Comparison of ENCODE assay signal across 8 cellular contexts in genomic region chr17:65154770-65155589, GRCh38. TPM values are rescaled to one million over a fixed set of nuclear protein-coding genes. Genes with fewer than 3 reads are reported as not detected.
DNase-seq lines count a peak whose midpoint lies in the region; ATAC-seq and TF ChIP-seq lines count a peak whose summit lies in the region.

No MANE protein-coding gene starts in this region.

- H3K36me3 ChIP-seq in neuronal stem cell (replicated peaks in 1 of 2; ENCODE audit: control insufficient read depth in 2 of 2, insufficient read depth in 2 of 2, low read length in 2 of 2) (no peaks in the 10 kb centered on the region), MG63 (no peaks in the 10 kb centered on the region)

- H3K4me3 Mint-ChIP-seq in activated T-helper 1 cell treated with anti-CD3 and anti-CD28 coated beads, Interleukin-12 subunit alpha, Interleukin-12 subunit beta, Interleukin-2, Interleukin-4 antibody, amounts not matched to agents 30 ng/mL and 10 ng/mL and 1 ng/mL, durations not matched to agents 14 hours and 24 hours and 36 hours = no peak overlapping the region

- H4K91ac ChIP-seq in neuronal stem cell (ENCODE audit: low read depth, low read length, poor library complexity) = no peak overlapping the region

- H2BK12ac ChIP-seq in neuronal stem cell (ENCODE audit: low read length) = no peak overlapping the region

- peaks cover 5 to 12% of the 10 kb centered on the region in 2 donors for H3K4me1 ChIP-seq in neuronal stem cell (ENCODE audit: control insufficient read depth in 2 of 2, insufficient read depth in 1 of 2, low read depth in 1 of 2, low read length in 2 of 2)

- H3K4me3 ChIP-seq in AG10803 (ENCODE audit: low read length) = no peak overlapping the region
- no peak overlapping the region for H3K4me3 ChIP-seq in neuronal stem cell (ENCODE audit: low read length in 2 of 2)
- H3K4me3 ChIP-seq in MG63 = no peak overlapping the region

- ATAC-seq in GM19328 (IDR thresholded peaks at IDR 0.05; ENCODE audit: unreplicated experiment) (peak; percentile 65), HG03196 (IDR thresholded peaks at IDR 0.05; ENCODE audit: unreplicated experiment) (peak; percentile 86)

- H3K18ac ChIP-seq in neuronal stem cell (ENCODE audit: low read length) = no peak overlapping the region

- H3K27ac ChIP-seq in neuronal stem cell (replicated peaks; ENCODE audit: low read length) = no peak overlapping the region

- H3K27ac Mint-ChIP-seq in activated T-helper 1 cell treated with anti-CD3 and anti-CD28 coated beads, Interleukin-12 subunit alpha, Interleukin-12 subunit beta, Interleukin-2, Interleukin-4 antibody, amounts not matched to agents 30 ng/mL and 10 ng/mL and 1 ng/mL, durations not matched to agents 14 hours and 24 hours and 36 hours = no peak overlapping the region

- no peak overlapping the region for H2BK15ac ChIP-seq in neuronal stem cell (ENCODE audit: low read length)

- no peak for TF ChIP-seq CTCF in AG10803 (conservative IDR thresholded peaks at IDR 0.05; ENCODE audit: low read length)

- peaks cover 15% of the 10 kb centered on the region for H3K4me1 Mint-ChIP-seq in activated T-helper 1 cell treated with anti-CD3 and anti-CD28 coated beads, Interleukin-12 subunit alpha, Interleukin-12 subunit beta, Interleukin-2, Interleukin-4 antibody, amounts not matched to agents 30 ng/mL and 10 ng/mL and 1 ng/mL, durations not matched to agents 14 hours and 24 hours and 36 hours (ENCODE audit: low read depth)

- no CpG with 5 or more reads among the region's 4 CpGs for WGBS in neuronal stem cell (ENCODE audit: extremely low coverage in 2 of 2, insufficient read length in 2 of 2, insufficient replicate concordance in 1 of 2), 2 donors

- no peaks in the 10 kb centered on the region for H3K9me3 Mint-ChIP-seq in activated T-helper 1 cell treated with anti-CD3 and anti-CD28 coated beads, Interleukin-12 subunit alpha, Interleukin-12 subunit beta, Interleukin-2, Interleukin-4 antibody, amounts not matched to agents 30 ng/mL and 10 ng/mL and 1 ng/mL, durations not matched to agents 14 hours and 24 hours and 36 hours

- DNase-seq in AG10803 (ENCODE audit: low read depth) = peak; percentile 25
- DNase-seq in SKM-1 treated with dmso at 0.1 percent for 144 hours (lab: John Stamatoyannopoulos, UW; ENCODE audit: unreplicated experiment) = peak; percentile 75
- DNase-seq in neuronal stem cell (ENCODE audit: low spot score) = no peak
- no peak for DNase-seq in MG63
- no peak for DNase-seq in activated T-helper 1 cell treated with anti-CD3 and anti-CD28 coated beads, Interleukin-12 subunit alpha, Interleukin-12 subunit beta, Interleukin-2, Interleukin-4 antibody, amounts not matched to agents 30 ng/mL and 10 ng/mL and 1 ng/mL, durations not matched to agents 14 hours and 24 hours and 36 hours (ENCODE audit: low spot score)
- no peak for DNase-seq in NCI-H446 treated with DMSO at 0.1 percent for 48 hours (lab: John Stamatoyannopoulos, UW)

- H3K4ac ChIP-seq in neuronal stem cell (ENCODE audit: low read length) = no peak overlapping the region

- H3K36me3 Mint-ChIP-seq in activated T-helper 1 cell treated with anti-CD3 and anti-CD28 coated beads, Interleukin-12 subunit alpha, Interleukin-12 subunit beta, Interleukin-2, Interleukin-4 antibody, amounts not matched to agents 30 ng/mL and 10 ng/mL and 1 ng/mL, durations not matched to agents 14 hours and 24 hours and 36 hours (ENCODE audit: low read depth) = no peaks in the 10 kb centered on the region

- no peak overlapping the region for H3K23ac ChIP-seq in neuronal stem cell (ENCODE audit: low read depth, low read length, poor library complexity)

- H2BK120ac ChIP-seq in neuronal stem cell (ENCODE audit: low read depth, low read length) = no peak overlapping the region

- H3K9me3 ChIP-seq in neuronal stem cell (replicated peaks in 1 of 2; ENCODE audit: control insufficient read depth in 2 of 2, insufficient read depth in 1 of 2, low read depth in 1 of 2, low read length in 2 of 2) (peaks cover 0 to 4% of the 10 kb centered on the region in 2 donors), MG63 (no peaks in the 10 kb centered on the region)

- no peak overlapping the region for H3K4me2 ChIP-seq in neuronal stem cell (ENCODE audit: insufficient read depth, low read length, poor library complexity, severe bottlenecking)

- no peaks in the 10 kb centered on the region for H3K79me1 ChIP-seq in neuronal stem cell (ENCODE audit: low read depth, low read length)

- peak overlapping the region; percentile 62 for H2AFZ ChIP-seq in neuronal stem cell (ENCODE audit: low read length)

- H3K27me3 ChIP-seq in neuronal stem cell (ENCODE audit: control insufficient read depth in 3 of 3, insufficient read depth in 3 of 3, low read depth in 1 of 3, low read length in 3 of 3) (no peaks in the 10 kb centered on the region), MG63 (peaks cover 6% of the 10 kb centered on the region; the same call in 1 of the 2 replicates)

- no peak overlapping the region for H4K8ac ChIP-seq in neuronal stem cell (ENCODE audit: low read depth, low read length)

- no peak overlapping the region for H2AK5ac ChIP-seq in neuronal stem cell (ENCODE audit: low read depth, low read length)

- no peak overlapping the region for H2BK5ac ChIP-seq in neuronal stem cell (ENCODE audit: low read length)

- intact Hi-C loops in activated T-helper 1 cell treated with anti-CD3 and anti-CD28 coated beads, Interleukin-12 subunit alpha, Interleukin-12 subunit beta, Interleukin-2, Interleukin-4 antibody, amounts not matched to agents 30 ng/mL and 10 ng/mL and 1 ng/mL, durations not matched to agents 14 hours and 24 hours and 36 hours (cut with micrococcal nuclease) = no loop called here

- H3K27me3 Mint-ChIP-seq in activated T-helper 1 cell treated with anti-CD3 and anti-CD28 coated beads, Interleukin-12 subunit alpha, Interleukin-12 subunit beta, Interleukin-2, Interleukin-4 antibody, amounts not matched to agents 30 ng/mL and 10 ng/mL and 1 ng/mL, durations not matched to agents 14 hours and 24 hours and 36 hours (ENCODE audit: insufficient read depth) = peaks cover 6% of the 10 kb centered on the region

- H3K14ac ChIP-seq in neuronal stem cell (ENCODE audit: low read length) = no peak overlapping the region

- H3K9ac ChIP-seq in neuronal stem cell (ENCODE audit: low read depth, low read length, poor library complexity) = no peak overlapping the region

RNA-seq across cellular contexts. Expression of gene RGS9, which starts 17.8 kb away (rescaled TPM):
- polyA plus RNA-seq in neuronal stem cell (2013, experiment 1 of 2) = 8.1 TPM
- 7.6 TPM for polyA plus RNA-seq in neuronal stem cell (2013, experiment 2 of 2)
- total RNA-seq in MG63 (2014; rRNA removed; shearing (Covaris generic); ENCODE audit: low replicate concordance) = 0.53 TPM in 1 of 2 replicates, not detected in the other
- 1.1 and 1.8 TPM in 2 replicates for total RNA-seq in activated T-helper 1 cell treated with anti-CD3 and anti-CD28 coated beads, Interleukin-12 subunit alpha, Interleukin-12 subunit beta, Interleukin-2, Interleukin-4 antibody, amounts not matched to agents 30 ng/mL and 10 ng/mL and 1 ng/mL, durations not matched to agents 14 hours and 24 hours and 36 hours

Comparison
In these comparisons a context has a peak if more than half of its experiments do, and no peak if none do; other contexts are left out.
1. DNase-seq: peak in AG10803 (single experiment) and SKM-1 treated with dmso at 0.1 percent for 144 hours (single experiment); none in neuronal stem cell (single experiment), MG63 (single experiment), activated T-helper 1 cell treated with anti-CD3 and anti-CD28 coated beads, Interleukin-12 subunit alpha, Interleukin-12 subunit beta, Interleukin-2, Interleukin-4 antibody, amounts not matched to agents 30 ng/mL and 10 ng/mL and 1 ng/mL, durations not matched to agents 14 hours and 24 hours and 36 hours (single experiment) and NCI-H446 treated with DMSO at 0.1 percent for 48 hours (single experiment).